Comparison of ENCODE assay signal across 13 cellular contexts in genomic region chr9:93587651-93588347, GRCh38. TPM values are rescaled to one million over a fixed set of nuclear protein-coding genes. Genes with fewer than 3 reads are reported as not detected.
A peak's percentile ranks its signal among the peaks of the same experiment; 100 is the strongest.
DNase-seq lines count a peak whose midpoint lies in the region; ATAC-seq, FAIRE-seq and TF ChIP-seq lines count a peak whose summit lies in the region.
"Had no signal": no experiment of that assay in that cellular context is flagged by ENCODE, and none has a peak within 500 bp of the region (broad histone marks: within the 10 kb centered on the region; RNA-seq: fewer than 3 reads in every experiment).

No MANE protein-coding gene starts in this region.

- ATAC-seq in A549, result peak; percentile 42 to 69; a peak in 3 of 6 replicates
- ATAC-seq in HepG2, result peak; percentile 59
- ATAC-seq in stimulated activated memory B cell treated with anti-CD40 and anti-IgM and Interleukin-4, amounts not matched to agents 10 μg/mL and 1 μg/mL and 100 μg/mL, for 72 hours, result no peak

- no peak overlapping the region for H3K27ac ChIP-seq in A549
- no peak overlapping the region for H3K27ac ChIP-seq in HepG2 (ENCODE audit: extremely low read length, insufficient read depth, low read length)
- H3K27ac ChIP-seq: SK-N-MC had no signal

- TF ChIP-seq EP300 in A549 (IDR thresholded peaks at IDR 0.05) (no peak), HepG2 (IDR thresholded peaks at IDR 0.05; ENCODE audit: low read depth in 2 of 2, low read length in 2 of 2) (no peak), HepG2 (CRISPR knock-in tag; IDR thresholded peaks at IDR 0.05; ENCODE audit: borderline replicate concordance) (no peak)

- no peak overlapping the region for H2AFZ ChIP-seq in HepG2 (ENCODE audit: low read length)

- no peak for TF ChIP-seq CTCF in A549 (IDR thresholded peaks at IDR 0.05)
- TF ChIP-seq CTCF in HFF-Myc (IDR thresholded peaks at IDR 0.05; ENCODE audit: low read depth, low read length, missing control alignments), result peak; percentile 29
- peak; percentile 54 for TF ChIP-seq CTCF in HepG2 (CRISPR knock-in tag; IDR thresholded peaks at IDR 0.05)

- H3K36me3 ChIP-seq in HepG2 (replicated peaks in 1 of 2; ENCODE audit: control insufficient read depth in 1 of 2, insufficient read depth in 2 of 2, low read length in 2 of 2), result no peaks in the 10 kb centered on the region

- POLR2A ChIA-PET in A549 (lab: Yijun Ruan, JAX), result no interaction called here
- POLR2A ChIA-PET in HepG2 (lab: Yijun Ruan, JAX), result interaction anchor here (2.4 kb wide), 1 partner anchor 21 kb away, joined by 7 read pairs; no protein-coding TSS in a partner anchor

- no peaks in the 10 kb centered on the region for H3K9me3 Mint-ChIP-seq in stimulated activated memory B cell treated with anti-CD40 and anti-IgM and Interleukin-4, amounts not matched to agents 10 μg/mL and 1 μg/mL and 100 μg/mL, for 72 hours

- H3K4me3 Mint-ChIP-seq in stimulated activated memory B cell treated with anti-CD40 and anti-IgM and Interleukin-4, amounts not matched to agents 10 μg/mL and 1 μg/mL and 100 μg/mL, for 72 hours, result no peak overlapping the region
- H3K4me3 Mint-ChIP-seq: B cell had no signal

- H3K27me3 ChIP-seq in HepG2 (ENCODE audit: control insufficient read depth in 1 of 2, insufficient read depth in 2 of 2, low read length in 2 of 2), result no peaks in the 10 kb centered on the region

- H3K4me1 ChIP-seq in A549 (no peaks in the 10 kb centered on the region), HepG2 (ENCODE audit: insufficient read depth, low read length) (peaks cover 66% of the 10 kb centered on the region)

- no peak overlapping the region for H3K4me2 ChIP-seq in A549
- no peak overlapping the region for H3K4me2 ChIP-seq in HepG2 (ENCODE audit: low read depth, low read length)

- BruUV-seq in HepG2 (replicated peaks; lab: Mats Ljungman, UMichigan), result no TSS peak

- CTCF ChIA-PET in A549 (lab: Yijun Ruan, JAX) (interaction anchor here (2.5 kb wide), 1 partner anchor 21 kb away, joined by 9 read pairs; no protein-coding TSS in a partner anchor), HepG2 (lab: Yijun Ruan, JAX; ENCODE audit: low intra/inter-chr PET ratio, low total read pairs) (no interaction called here)

- TF ChIP-seq RAD21 in A549 (conservative IDR thresholded peaks at IDR 0.05 in 1 of 2, IDR thresholded peaks at IDR 0.05 in 1 of 2) (no peak), HepG2 (CRISPR knock-in tag; IDR thresholded peaks at IDR 0.05) (no peak)

- no peak overlapping the region for H3K4me3 ChIP-seq in A549
- no peak overlapping the region for H3K4me3 ChIP-seq in HFF-Myc (replicated peaks; ENCODE audit: low read depth, low read length)
- H3K4me3 ChIP-seq in HepG2 (replicated peaks in 1 of 3; ENCODE audit: insufficient read depth in 1 of 3, low read depth in 2 of 3, low read length in 3 of 3), result no peak overlapping the region
- H3K4me3 ChIP-seq: SK-N-MC had no signal

- no peak overlapping the region for H3K27ac Mint-ChIP-seq in stimulated activated memory B cell treated with anti-CD40 and anti-IgM and Interleukin-4, amounts not matched to agents 10 μg/mL and 1 μg/mL and 100 μg/mL, for 72 hours
- H3K27ac Mint-ChIP-seq: B cell had no signal

- FAIRE-seq in A549 (lab: Jason Lieb, UNC), result no peak
- no peak for FAIRE-seq in HepG2 (lab: Jason Lieb, UNC)

- peaks cover 41% of the 10 kb centered on the region for H3K79me2 ChIP-seq in HepG2 (ENCODE audit: insufficient read depth, low read length)

- H3K9me3 ChIP-seq in A549 (peaks cover 17% of the 10 kb centered on the region), HepG2 (ENCODE audit: low read length) (no peaks in the 10 kb centered on the region)

- in situ Hi-C loops in HepG2 (cut with HindIII; ENCODE audit: extremely low pct_ligation_motif_present, low pct_unique_long_range_greater_than_20kb), result no loop called here

- TF ChIP-seq POLR2A in A549 (IDR thresholded peaks at IDR 0.05; ENCODE audit: low read length) (no peak), HepG2 (IDR thresholded peaks at IDR 0.05; ENCODE audit: insufficient read depth in 1 of 2, low read depth in 2 of 2, low read length in 2 of 2) (no peak)

- WGBS in A549 (ENCODE audit: missing lambda C conversion rate), result 95% methylated on average over 8 of the region's 11 CpGs
- WGBS in HepG2 (ENCODE audit: low lambda C conversion rate), result 67% methylated on average over 3 of the region's 11 CpGs

- intact Hi-C loops in HepG2 (cut with micrococcal nuclease; ENCODE audit: unreplicated experiment), result no loop called here

- DNase-seq in A549 (ENCODE audit: low read depth in 1 of 2, low spot score in 1 of 2), result no peak
- no peak for DNase-seq in HFF-Myc (ENCODE audit: extremely low read depth, low read depth)
- peak; percentile 48 for DNase-seq in ecto neural progenitor cell (ENCODE audit: low spot score)
- no peak for DNase-seq in HepG2 (ENCODE audit: low spot score)
- no peak for DNase-seq in AML-193 (lab: John Stamatoyannopoulos, UW)
- DNase-seq in DMS 273 (lab: John Stamatoyannopoulos, UW; ENCODE audit: unreplicated experiment), result no peak
- no peak for DNase-seq in anterior cingulate cortex (lab: John Stamatoyannopoulos, UW)
- DNase-seq: activated CD4-positive, alpha-beta T cell treated with anti-CD3 and anti-CD28 coated beads for 48 hours; NCI-H446; stimulated activated CD4-positive, alpha-beta T cell treated with anti-CD3 and anti-CD28 coated beads, Interleukin-2, amount 100 ng/mL, for 48 hours had no signal

- peaks cover 13% of the 10 kb centered on the region for H3K36me3 Mint-ChIP-seq in stimulated activated memory B cell treated with anti-CD40 and anti-IgM and Interleukin-4, amounts not matched to agents 10 μg/mL and 1 μg/mL and 100 μg/mL, for 72 hours

- peaks cover 49% of the 10 kb centered on the region for H3K4me1 Mint-ChIP-seq in stimulated activated memory B cell treated with anti-CD40 and anti-IgM and Interleukin-4, amounts not matched to agents 10 μg/mL and 1 μg/mL and 100 μg/mL, for 72 hours

- no peaks in the 10 kb centered on the region; the same call in 1 of the 2 replicates for H4K20me1 ChIP-seq in HepG2 (ENCODE audit: insufficient read depth, low read length)

- no peaks in the 10 kb centered on the region for H3K27me3 Mint-ChIP-seq in stimulated activated memory B cell treated with anti-CD40 and anti-IgM and Interleukin-4, amounts not matched to agents 10 μg/mL and 1 μg/mL and 100 μg/mL, for 72 hours
- H3K27me3 Mint-ChIP-seq: B cell had no signal

- no peak overlapping the region for H3K9ac ChIP-seq in HepG2 (ENCODE audit: insufficient read depth, low read depth, low read length)

TF ChIP-seq in A549, 52 proteins besides CTCF, POLR2A, EP300 and RAD21 (continues in another document):
- TF ChIP-seq HES2 (IDR thresholded peaks at IDR 0.05) (no peak), NFE2L2 (conservative IDR thresholded peaks at IDR 0.05; ENCODE audit: low read length) (no peak), RNF2 (IDR thresholded peaks at IDR 0.05; ENCODE audit: borderline replicate concordance, low read depth) (no peak), JUNB (IDR thresholded peaks at IDR 0.05) (no peak), SMC3 (IDR thresholded peaks at IDR 0.05) (no peak)

RNA-seq across cellular contexts. Expression of gene PHF2, which starts 11.4 kb away (rescaled TPM):
- polyA plus RNA-seq in A549 (2011; rRNA removed) (8.1 and 9.6 TPM in 2 replicates), A549 (2017; fragmentation: RNase III; extraction: RNeasy Plus Mini Kit Qiagen cat#74134 plus additional on column Dnase treatment) (11.2 to 12.2 TPM (median 11.7 TPM) in 3 replicates), HepG2 (2011; rRNA removed) (6.6 and 7.0 TPM in 2 replicates)
- polyA plus RNA-seq in A549 (2012; cell fraction: cytosol; rRNA removed), result 9.0 and 11.0 TPM in 2 replicates
- polyA plus RNA-seq in A549 (2012; cell fraction: nucleus; rRNA removed), result 15.6 and 16.4 TPM in 2 replicates
- 5.6 and 6.2 TPM in 2 replicates for polyA minus RNA-seq in A549 (2011; rRNA and poly(A)+ RNA removed)
- total RNA-seq in HepG2 (2016; rRNA removed; fragmentation: Illumina TruSeq; extraction: Trizol), result 9.1 and 9.3 TPM in 2 replicates
- total RNA-seq in HepG2 (2016; cell fraction: cytosol; rRNA removed; fragmentation: Illumina TruSeq; extraction: Trizol; ENCODE audit: low read depth), result 0.81 and 1.1 TPM in 2 replicates
- total RNA-seq in HepG2 (2016; cell fraction: insoluble cytoplasmic fraction; rRNA removed; fragmentation: Illumina TruSeq; extraction: Trizol), result 7.2 and 9.5 TPM in 2 replicates
- total RNA-seq in HepG2 (2016; cell fraction: membrane; rRNA removed; fragmentation: Illumina TruSeq; extraction: Trizol), result 4.9 and 5.3 TPM in 2 replicates
- total RNA-seq in HepG2 (2016; cell fraction: nucleus; rRNA removed; fragmentation: Illumina TruSeq; extraction: Trizol), result 8.3 and 9.2 TPM in 2 replicates
- polyA plus RNA-seq in HepG2 (2011; cell fraction: cytosol; rRNA removed), result 4.2 and 4.7 TPM in 2 replicates
- polyA plus RNA-seq in HepG2 (2011; cell fraction: nucleus; rRNA removed), result 10.7 and 12.3 TPM in 2 replicates
- polyA plus RNA-seq in HepG2 (2012), result 6.9 and 7.1 TPM in 2 replicates
- polyA plus RNA-seq in HepG2 (2016; cell fraction: cytosol; fragmentation: Illumina TruSeq; extraction: Trizol; ENCODE audit: low read depth), result 0.63 TPM in 2 replicates
- 9.5 and 12.0 TPM in 2 replicates for polyA plus RNA-seq in HepG2 (2016; cell fraction: insoluble cytoplasmic fraction; fragmentation: Illumina TruSeq; extraction: Trizol; ENCODE audit: low read depth)
- polyA plus RNA-seq in HepG2 (2016; cell fraction: membrane; fragmentation: Illumina TruSeq; extraction: Trizol; ENCODE audit: low read depth), result 3.9 and 4.0 TPM in 2 replicates
- 23.0 and 24.9 TPM in 2 replicates for polyA plus RNA-seq in HepG2 (2016; cell fraction: nucleus; fragmentation: Illumina TruSeq; extraction: Trizol; ENCODE audit: insufficient read depth, low read depth)
- polyA minus RNA-seq in HepG2 (2011; rRNA and poly(A)+ RNA removed; ENCODE audit: low replicate concordance), result 4.6 and 6.3 TPM in 2 replicates
- polyA minus RNA-seq in HepG2 (2011; cell fraction: cytosol; rRNA and poly(A)+ RNA removed), result 4.8 and 5.0 TPM in 2 replicates
- 4.2 and 5.1 TPM in 2 replicates for polyA minus RNA-seq in HepG2 (2011; cell fraction: nucleus; rRNA and poly(A)+ RNA removed)

Comparison
In these comparisons a context has a peak if more than half of its experiments do, and no peak if none do; other contexts are left out.
1. Of the 38 proteins assayed by ChIP-seq in both HepG2 and A549: peak only in HepG2: CTCF; only in A549: none; in both: none; in neither: 37.